ENCODE assay signal across 17 cellular contexts in the genomic region with DNA sequence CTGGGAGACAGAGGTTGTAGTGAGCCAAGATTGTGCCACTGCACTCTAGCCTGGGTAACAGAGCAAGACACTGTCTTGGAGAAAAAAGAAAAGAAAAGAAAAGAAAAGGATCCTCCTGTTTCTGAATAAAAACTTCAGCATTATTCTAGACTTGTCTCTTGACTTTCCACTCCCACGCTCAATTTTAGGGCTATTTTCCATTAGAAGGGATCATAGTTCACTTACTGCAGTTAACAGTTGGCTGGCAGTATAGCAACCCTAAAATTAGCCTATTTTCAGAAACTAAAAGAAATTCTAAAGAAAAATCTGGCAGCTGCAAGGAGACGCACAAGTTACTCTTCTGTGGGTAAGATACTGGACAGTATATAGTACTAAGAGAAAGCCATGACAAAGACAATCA. TPM values are rescaled to one million over a fixed set of nuclear protein-coding genes. Genes with fewer than 3 reads are reported as not detected.
DNase-seq lines count a peak whose midpoint lies in the region; ATAC-seq and FAIRE-seq lines count a peak whose summit lies in the region.
"Had no signal": no experiment of that assay in that cellular context is flagged by ENCODE, and none has a peak within 500 bp of the region (broad histone marks: within the 10 kb centered on the region; RNA-seq: fewer than 3 reads in every experiment).

No MANE protein-coding gene starts in this region.

- DNase-seq in activated T-cell treated with anti-CD3 and anti-CD28 coated beads, Interleukin-2, amount 50 U/mL, for 72 hours, result no peak
- DNase-seq in activated T-cell treated with anti-CD3 and anti-CD28 coated beads, Interleukin-2, amount 50 U/mL, for 48 hours, result no peak
- no peak for DNase-seq in activated T-helper 2 cell treated with anti-CD3 and anti-CD28 coated beads, Interferon-gamma antibody, Interleukin-2, Interleukin-4, amounts not matched to agents 10 μg/mL and 5 μg/mL and 100 μg/mL, durations not matched to agents 14 hours and 24 hours and 36 hours (ENCODE audit: low spot score)
- DNase-seq in left lobe of liver (ENCODE audit: low spot score) (no peak), cerebellar cortex (ENCODE audit: low spot score) (no peak), SHP77 (lab: John Stamatoyannopoulos, UW) (no peak), NCI-H69 (lab: John Stamatoyannopoulos, UW) (no peak)
- DNase-seq: AML-193, EL, H7, NCI-H1105, NCI-H2029 treated with DMSO at 0.1 percent for 48 hours, NCI-H2171, NCI-H446, NCI-H526, Right ventricle myocardium superior had no signal

- peak overlapping the region; percentile 79 for H3K27ac Mint-ChIP-seq in activated T-cell treated with anti-CD3 and anti-CD28 coated beads, Interleukin-2, amount 50 U/mL, for 72 hours
- H3K27ac Mint-ChIP-seq in activated T-helper 2 cell treated with anti-CD3 and anti-CD28 coated beads, Interferon-gamma antibody, Interleukin-2, Interleukin-4, amounts not matched to agents 10 μg/mL and 5 μg/mL and 100 μg/mL, durations not matched to agents 14 hours and 24 hours and 36 hours, result peak overlapping the region; percentile 36

- FAIRE-seq in G401.6 (lab: Jason Lieb, UNC), result peak; percentile 21

- intact Hi-C loops in activated T-helper 2 cell treated with anti-CD3 and anti-CD28 coated beads, Interferon-gamma antibody, Interleukin-2, Interleukin-4, amounts not matched to agents 10 μg/mL and 5 μg/mL and 100 μg/mL, durations not matched to agents 14 hours and 24 hours and 36 hours (cut with micrococcal nuclease), result no loop called here

- H3K4me1 Mint-ChIP-seq in activated T-cell treated with anti-CD3 and anti-CD28 coated beads, Interleukin-2, amount 50 U/mL, for 72 hours (ENCODE audit: low read depth), result peaks cover 14% of the 10 kb centered on the region
- peaks cover 14% of the 10 kb centered on the region for H3K4me1 Mint-ChIP-seq in activated T-helper 2 cell treated with anti-CD3 and anti-CD28 coated beads, Interferon-gamma antibody, Interleukin-2, Interleukin-4, amounts not matched to agents 10 μg/mL and 5 μg/mL and 100 μg/mL, durations not matched to agents 14 hours and 24 hours and 36 hours (ENCODE audit: low read depth)

- H3K36me3 Mint-ChIP-seq in activated T-cell treated with anti-CD3 and anti-CD28 coated beads, Interleukin-2, amount 50 U/mL, for 72 hours (ENCODE audit: insufficient read depth in 2 of 2), result no peaks in the 10 kb centered on the region
- peaks cover 15% of the 10 kb centered on the region for H3K36me3 Mint-ChIP-seq in activated T-helper 2 cell treated with anti-CD3 and anti-CD28 coated beads, Interferon-gamma antibody, Interleukin-2, Interleukin-4, amounts not matched to agents 10 μg/mL and 5 μg/mL and 100 μg/mL, durations not matched to agents 14 hours and 24 hours and 36 hours (ENCODE audit: low read depth)

- peak overlapping the region in 1 of 2 donors; percentile 40 for H3K4me3 Mint-ChIP-seq in activated T-cell treated with anti-CD3 and anti-CD28 coated beads, Interleukin-2, amount 50 U/mL, for 72 hours
- H3K4me3 Mint-ChIP-seq in activated T-helper 2 cell treated with anti-CD3 and anti-CD28 coated beads, Interferon-gamma antibody, Interleukin-2, Interleukin-4, amounts not matched to agents 10 μg/mL and 5 μg/mL and 100 μg/mL, durations not matched to agents 14 hours and 24 hours and 36 hours (ENCODE audit: low read depth), result no peak overlapping the region

- ATAC-seq in activated T-cell treated with anti-CD3 and anti-CD28 coated beads, Interleukin-2, amount 50 U/mL, for 72 hours (replicated peaks in 1 of 2), result no peak
- peak; percentile 68 for ATAC-seq in left lobe of liver

- no peaks in the 10 kb centered on the region for H3K27me3 Mint-ChIP-seq in activated T-cell treated with anti-CD3 and anti-CD28 coated beads, Interleukin-2, amount 50 U/mL, for 72 hours (ENCODE audit: low read depth)
- H3K27me3 Mint-ChIP-seq in activated T-helper 2 cell treated with anti-CD3 and anti-CD28 coated beads, Interferon-gamma antibody, Interleukin-2, Interleukin-4, amounts not matched to agents 10 μg/mL and 5 μg/mL and 100 μg/mL, durations not matched to agents 14 hours and 24 hours and 36 hours (ENCODE audit: low read depth), result no peaks in the 10 kb centered on the region

- H3K9me3 Mint-ChIP-seq in activated T-cell treated with anti-CD3 and anti-CD28 coated beads, Interleukin-2, amount 50 U/mL, for 72 hours, result no peaks in the 10 kb centered on the region
- H3K9me3 Mint-ChIP-seq in activated T-helper 2 cell treated with anti-CD3 and anti-CD28 coated beads, Interferon-gamma antibody, Interleukin-2, Interleukin-4, amounts not matched to agents 10 μg/mL and 5 μg/mL and 100 μg/mL, durations not matched to agents 14 hours and 24 hours and 36 hours, result no peaks in the 10 kb centered on the region

RNA-seq across cellular contexts. Expression of a gene that starts 28.1 kb away (rescaled TPM):
- total RNA-seq in activated T-cell treated with anti-CD3 and anti-CD28 coated beads, Interleukin-2, amount 50 U/mL, for 72 hours, result 10 to 100 TPM; 77.8 to 79.2 TPM
- 101 and 107 TPM in 2 replicates for total RNA-seq in activated T-helper 2 cell treated with anti-CD3 and anti-CD28 coated beads, Interferon-gamma antibody, Interleukin-2, Interleukin-4, amounts not matched to agents 10 μg/mL and 5 μg/mL and 100 μg/mL, durations not matched to agents 14 hours and 24 hours and 36 hours
- 20.0 TPM for total RNA-seq in left lobe of liver
